Comparison of ENCODE assay signal across 26 cellular contexts in the genomic region with DNA sequence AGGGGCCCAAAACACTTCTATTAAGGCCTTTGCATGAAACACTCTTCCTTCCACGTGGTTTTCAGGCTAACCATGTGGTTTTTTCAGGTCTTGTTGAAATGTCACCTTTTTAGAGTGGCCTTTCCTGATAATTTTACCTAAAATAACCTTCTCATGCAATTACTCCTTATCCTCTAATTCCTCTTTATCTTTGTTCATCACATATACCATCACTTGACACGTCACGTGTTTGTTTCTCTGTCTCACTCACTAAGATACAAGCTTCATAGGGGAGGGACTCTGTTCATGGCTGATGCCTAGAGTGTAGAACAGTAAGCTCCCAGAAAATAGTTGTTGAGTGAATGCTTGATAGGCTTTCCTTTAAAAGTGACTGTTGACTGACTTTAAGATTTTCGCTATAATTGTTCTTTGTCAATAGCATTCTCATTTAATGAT.
DNase-seq lines count a peak whose midpoint lies in the region; ATAC-seq, FAIRE-seq and TF ChIP-seq lines count a peak whose summit lies in the region.
"Had no signal": no experiment of that assay in that cellular context is flagged by ENCODE, and none has a peak within 500 bp of the region (broad histone marks: within the 10 kb centered on the region; RNA-seq: fewer than 3 reads in every experiment).

No MANE protein-coding gene starts in this region.

- no peak overlapping the region for H3K9ac ChIP-seq in HepG2 (ENCODE audit: insufficient read depth, low read depth, low read length)

- ATAC-seq in HepG2 (no peak), right lobe of liver (no peak), HG03342 (IDR thresholded peaks at IDR 0.05; ENCODE audit: unreplicated experiment) (peak; percentile 38)
- ATAC-seq: naive thymus-derived CD4-positive, alpha-beta T cell had no signal

- no peaks in the 10 kb centered on the region for H3K36me3 ChIP-seq in HepG2 (replicated peaks in 1 of 2; ENCODE audit: control insufficient read depth in 1 of 2, insufficient read depth in 2 of 2, low read length in 2 of 2)
- H3K36me3 ChIP-seq in right lobe of liver: no peaks in the 10 kb centered on the region
- no peaks in the 10 kb centered on the region for H3K36me3 ChIP-seq in tibial artery

- H3K9me3 ChIP-seq in HepG2 (ENCODE audit: low read length) (no peaks in the 10 kb centered on the region), right lobe of liver (no peaks in the 10 kb centered on the region), tibial artery (no peaks in the 10 kb centered on the region)

- H2AFZ ChIP-seq in HepG2 (ENCODE audit: low read length): no peak overlapping the region

- H3K27ac ChIP-seq in HepG2 (ENCODE audit: extremely low read length, insufficient read depth, low read length) (no peak overlapping the region), right lobe of liver (no peak overlapping the region), tibial artery (peak overlapping the region; percentile 30 to 83)
- H3K27ac ChIP-seq: dorsolateral prefrontal cortex had no signal

- H3K4me1 ChIP-seq in HepG2 (ENCODE audit: insufficient read depth, low read length) (no peaks in the 10 kb centered on the region), right lobe of liver (peaks cover 0 to 33% (median 12%) of the 10 kb centered on the region in 4 donors), tibial artery (peaks cover 0 to 77% (median 14%) of the 10 kb centered on the region in 4 donors)

- H3K27ac Mint-ChIP-seq in chondrocyte (ENCODE audit: unreplicated experiment): peak overlapping the region; percentile 92
- H3K27ac Mint-ChIP-seq: naive thymus-derived CD4-positive, alpha-beta T cell; type B pancreatic cell had no signal

- no peaks in the 10 kb centered on the region for H3K9me3 Mint-ChIP-seq in chondrocyte (ENCODE audit: low read depth)
- H3K9me3 Mint-ChIP-seq: naive thymus-derived CD4-positive, alpha-beta T cell; type B pancreatic cell had no signal

- peaks cover 47% of the 10 kb centered on the region for H3K4me1 Mint-ChIP-seq in chondrocyte (ENCODE audit: low read depth)

- WGBS in HepG2 (ENCODE audit: low lambda C conversion rate): 95% methylated on average over 4 of the region's 4 CpGs
- WGBS in right lobe of liver (ENCODE audit: insufficient coverage, low coverage, low lambda C conversion rate, missing lambda C conversion rate): 82% methylated on average over 4 of the region's 4 CpGs

- no peak for DNase-seq in HepG2 (ENCODE audit: low spot score)
- DNase-seq in right lobe of liver: no peak
- no peak for DNase-seq in chondrocyte (ENCODE audit: low spot score)
- no peak for DNase-seq in tibial artery
- no peak for DNase-seq in NCI-H2196 (lab: John Stamatoyannopoulos, UW; ENCODE audit: unreplicated experiment)
- DNase-seq in NOMO-1 (lab: John Stamatoyannopoulos, UW; ENCODE audit: unreplicated experiment in 2 of 2): no peak
- no peak for DNase-seq in NAMALWA (ENCODE audit: low spot score)
- DNase-seq: activated CD8-positive, alpha-beta memory T cell treated with anti-CD3 and anti-CD28 coated beads for 24 hours; activated effector memory CD4-positive, alpha-beta T cell treated with Interleukin-2 at 50 U/mL for 16 hours; DMS79; dorsolateral prefrontal cortex; GDM1; H7; islet precursor cell; midbrain; naive thymus-derived CD4-positive, alpha-beta T cell; NCI-H2029; NCI-H226; NCI-H748 treated with DMSO at 0.1 percent for 48 hours; occipital lobe; RPMI8226; stimulated activated CD4-positive, alpha-beta T cell treated with anti-CD3 and anti-CD28 coated beads, Interleukin-1b, Interleukin-23, amount 100 ng/mL, for 48 hours had no signal

- no peak for TF ChIP-seq POLR2A in HepG2 (IDR thresholded peaks at IDR 0.05; ENCODE audit: insufficient read depth in 1 of 2, low read depth in 2 of 2, low read length in 2 of 2)
- TF ChIP-seq POLR2A in right lobe of liver (IDR thresholded peaks at IDR 0.05): no peak

- H3K79me2 ChIP-seq in HepG2 (ENCODE audit: insufficient read depth, low read length): no peaks in the 10 kb centered on the region

- CTCF ChIA-PET in HepG2 (lab: Yijun Ruan, JAX; ENCODE audit: low intra/inter-chr PET ratio, low total read pairs): no interaction called here

- TF ChIP-seq RAD21 in HepG2 (CRISPR knock-in tag; IDR thresholded peaks at IDR 0.05): no peak

- no peaks in the 10 kb centered on the region for H3K36me3 Mint-ChIP-seq in chondrocyte (ENCODE audit: low read depth)
- H3K36me3 Mint-ChIP-seq: naive thymus-derived CD4-positive, alpha-beta T cell; type B pancreatic cell had no signal

- TF ChIP-seq EP300 in HepG2 (IDR thresholded peaks at IDR 0.05; ENCODE audit: low read depth in 2 of 2, low read length in 2 of 2) (no peak), HepG2 (CRISPR knock-in tag; IDR thresholded peaks at IDR 0.05; ENCODE audit: borderline replicate concordance) (no peak)

- no peak for TF ChIP-seq CTCF in HepG2 (CRISPR knock-in tag; IDR thresholded peaks at IDR 0.05)
- no peak for TF ChIP-seq CTCF in right lobe of liver (IDR thresholded peaks at IDR 0.05)
- TF ChIP-seq CTCF in chondrocyte (IDR thresholded peaks at IDR 0.05): no peak
- no peak for TF ChIP-seq CTCF in tibial artery (IDR thresholded peaks at IDR 0.05)

- POLR2A ChIA-PET in HepG2 (lab: Yijun Ruan, JAX): no interaction called here

- intact Hi-C loops in HepG2 (cut with micrococcal nuclease; ENCODE audit: unreplicated experiment) (no loop called here), right lobe of liver (cut with DNase I) (no loop called here), tibial artery (cut with DNase I; ENCODE audit: low total_unique reads) (no loop called here)

- no peak for FAIRE-seq in HepG2 (lab: Jason Lieb, UNC)

- no TSS peak for BruUV-seq in HepG2 (replicated peaks; lab: Mats Ljungman, UMichigan)

- peak overlapping the region; percentile 60 for H3K4me3 Mint-ChIP-seq in chondrocyte (ENCODE audit: unreplicated experiment)
- H3K4me3 Mint-ChIP-seq: naive thymus-derived CD4-positive, alpha-beta T cell; type B pancreatic cell had no signal

- H3K27me3 ChIP-seq in HepG2 (ENCODE audit: control insufficient read depth in 1 of 2, insufficient read depth in 2 of 2, low read length in 2 of 2) (no peaks in the 10 kb centered on the region), right lobe of liver (no peaks in the 10 kb centered on the region), tibial artery (no peaks in the 10 kb centered on the region)
- H3K27me3 ChIP-seq: dorsolateral prefrontal cortex had no signal

- H3K27me3 Mint-ChIP-seq in chondrocyte (ENCODE audit: low read depth): no peaks in the 10 kb centered on the region
- H3K27me3 Mint-ChIP-seq: type B pancreatic cell had no signal

- H4K20me1 ChIP-seq in HepG2 (ENCODE audit: insufficient read depth, low read length): no peaks in the 10 kb centered on the region

- no peak overlapping the region for H3K4me2 ChIP-seq in HepG2 (ENCODE audit: low read depth, low read length)
- H3K4me2 ChIP-seq: smooth muscle cell had no signal

- in situ Hi-C loops in HepG2 (cut with HindIII; ENCODE audit: extremely low pct_ligation_motif_present, low pct_unique_long_range_greater_than_20kb): no loop called here

- H3K4me3 ChIP-seq in HepG2 (replicated peaks in 1 of 3; ENCODE audit: insufficient read depth in 1 of 3, low read depth in 2 of 3, low read length in 3 of 3) (no peak overlapping the region), right lobe of liver (no peak overlapping the region), tibial artery (no peak overlapping the region)
- H3K4me3 ChIP-seq: dorsolateral prefrontal cortex, SK-N-MC, smooth muscle cell had no signal

TF ChIP-seq in HepG2, 621 proteins besides CTCF, POLR2A, EP300 and RAD21:
- TF ChIP-seq JUND (CRISPR knock-in tag; IDR thresholded peaks at IDR 0.05): no peak
- TF ChIP-seq, protein P1, sequence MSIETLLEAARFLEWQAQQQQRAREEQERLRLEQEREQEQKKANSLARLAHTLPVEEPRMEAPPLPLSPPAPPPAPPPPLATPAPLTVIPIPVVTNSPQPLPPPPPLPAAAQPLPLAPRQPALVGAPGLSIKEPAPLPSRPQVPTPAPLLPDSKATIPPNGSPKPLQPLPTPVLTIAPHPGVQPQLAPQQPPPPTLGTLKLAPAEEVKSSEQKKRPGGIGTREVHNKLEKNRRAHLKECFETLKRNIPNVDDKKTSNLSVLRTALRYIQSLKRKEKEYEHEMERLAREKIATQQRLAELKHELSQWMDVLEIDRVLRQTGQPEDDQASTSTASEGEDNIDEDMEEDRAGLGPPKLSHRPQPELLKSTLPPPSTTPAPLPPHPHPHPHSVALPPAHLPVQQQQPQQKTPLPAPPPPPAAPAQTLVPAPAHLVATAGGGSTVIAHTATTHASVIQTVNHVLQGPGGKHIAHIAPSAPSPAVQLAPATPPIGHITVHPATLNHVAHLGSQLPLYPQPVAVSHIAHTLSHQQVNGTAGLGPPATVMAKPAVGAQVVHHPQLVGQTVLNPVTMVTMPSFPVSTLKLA (IDR thresholded peaks at IDR 0.05): peak; percentile 56
TF ChIP-seq in HepG2: peak in this region for 1.

Comparison
In these comparisons a context has a peak if more than half of its experiments do, and no peak if none do; other contexts are left out.
1. H3K27ac ChIP-seq: peak in tibial artery (2 of 2); none in HepG2 (single experiment) and right lobe of liver (0 of 3).